Comparison of ENCODE assay signal across 15 cellular contexts in genomic region chr3:16433701-16434151, GRCh38.
DNase-seq lines count a peak whose midpoint lies in the region; ATAC-seq lines count a peak whose summit lies in the region.
"Had no signal": no experiment of that assay in that cellular context is flagged by ENCODE, and none has a peak within 500 bp of the region (broad histone marks: within the 10 kb centered on the region; RNA-seq: fewer than 3 reads in every experiment).

No MANE protein-coding gene starts in this region.

- H3K36me3 Mint-ChIP-seq in activated naive CD8-positive, alpha-beta T cell treated with anti-CD3 and anti-CD28 coated beads, Interleukin-2, amount 50 U/mL, for 24 hours (ENCODE audit: low read depth) = peaks cover 57% of the 10 kb centered on the region
- peaks cover 49% of the 10 kb centered on the region for H3K36me3 Mint-ChIP-seq in activated naive CD8-positive, alpha-beta T cell treated with anti-CD3 and anti-CD28 coated beads for 36 hours
- H3K36me3 Mint-ChIP-seq in natural killer cell treated with Interleukin-12 subunit alpha and Interleukin-12 subunit beta and Interleukin-15 and Interleukin-18, amount 100 ng/mL, for 72 hours = peaks cover 26% of the 10 kb centered on the region
- H3K36me3 Mint-ChIP-seq: neural progenitor cell had no signal

- no peaks in the 10 kb centered on the region for H3K27me3 Mint-ChIP-seq in activated naive CD8-positive, alpha-beta T cell treated with anti-CD3 and anti-CD28 coated beads, Interleukin-2, amount 50 U/mL, for 24 hours
- no peaks in the 10 kb centered on the region for H3K27me3 Mint-ChIP-seq in activated naive CD8-positive, alpha-beta T cell treated with anti-CD3 and anti-CD28 coated beads for 36 hours
- no peaks in the 10 kb centered on the region for H3K27me3 Mint-ChIP-seq in natural killer cell treated with Interleukin-12 subunit alpha and Interleukin-12 subunit beta and Interleukin-15 and Interleukin-18, amount 100 ng/mL, for 72 hours

- no peaks in the 10 kb centered on the region for H3K9me3 ChIP-seq in thymus (ENCODE audit: control insufficient read depth)

- DNase-seq in activated naive CD8-positive, alpha-beta T cell treated with anti-CD3 and anti-CD28 coated beads, Interleukin-2, amount 50 U/mL, for 24 hours = no peak
- no peak for DNase-seq in activated naive CD8-positive, alpha-beta T cell treated with anti-CD3 and anti-CD28 coated beads for 36 hours
- DNase-seq in globus pallidus (ENCODE audit: low spot score) = no peak
- DNase-seq in natural killer cell treated with Interleukin-12 subunit alpha and Interleukin-12 subunit beta and Interleukin-15 and Interleukin-18, amount 100 ng/mL, for 72 hours (ENCODE audit: low spot score) = no peak
- DNase-seq in NCI-H1105 treated with DMSO at 0.1 percent for 48 hours (lab: John Stamatoyannopoulos, UW) = no peak
- DNase-seq: activated naive CD4-positive, alpha-beta T cell; effector CD8-positive, alpha-beta T cell; KBM-7; NCI-H524 treated with DMSO at 0.1 percent for 48 hours; trophoblast cell had no signal

- H3K4me1 ChIP-seq in thymus (ENCODE audit: control insufficient read depth, insufficient read depth, low read length) = peaks cover 10% of the 10 kb centered on the region
- H3K4me1 ChIP-seq: neural progenitor cell had no signal

- peak overlapping the region; percentile 42 for H3K27ac ChIP-seq in thymus (ENCODE audit: low read depth)
- H3K27ac ChIP-seq: 22Rv1, neural progenitor cell had no signal

- no peak overlapping the region for H3K27ac Mint-ChIP-seq in activated naive CD8-positive, alpha-beta T cell treated with anti-CD3 and anti-CD28 coated beads, Interleukin-2, amount 50 U/mL, for 24 hours
- no peak overlapping the region for H3K27ac Mint-ChIP-seq in activated naive CD8-positive, alpha-beta T cell treated with anti-CD3 and anti-CD28 coated beads for 36 hours
- peak overlapping the region in 1 of 2 donors; percentile 48 for H3K27ac Mint-ChIP-seq in natural killer cell treated with Interleukin-12 subunit alpha and Interleukin-12 subunit beta and Interleukin-15 and Interleukin-18, amount 100 ng/mL, for 72 hours
- H3K27ac Mint-ChIP-seq: neural progenitor cell had no signal

- peak; percentile 24 for ATAC-seq in activated naive CD8-positive, alpha-beta T cell treated with anti-CD3 and anti-CD28 coated beads, Interleukin-2, amount 50 U/mL, for 24 hours
- peak; percentile 66 for ATAC-seq in HG02571 (IDR thresholded peaks at IDR 0.05; ENCODE audit: unreplicated experiment)
- peak; percentile 64 for ATAC-seq in HG03439 (IDR thresholded peaks at IDR 0.05; ENCODE audit: unreplicated experiment)
- ATAC-seq in natural killer cell treated with Interleukin-12 subunit alpha and Interleukin-12 subunit beta and Interleukin-15 and Interleukin-18, amount 100 ng/mL, for 72 hours = no peak

- H3K9me3 Mint-ChIP-seq in activated naive CD8-positive, alpha-beta T cell treated with anti-CD3 and anti-CD28 coated beads, Interleukin-2, amount 50 U/mL, for 24 hours = no peaks in the 10 kb centered on the region
- H3K9me3 Mint-ChIP-seq in activated naive CD8-positive, alpha-beta T cell treated with anti-CD3 and anti-CD28 coated beads for 36 hours = no peaks in the 10 kb centered on the region
- no peaks in the 10 kb centered on the region for H3K9me3 Mint-ChIP-seq in natural killer cell treated with Interleukin-12 subunit alpha and Interleukin-12 subunit beta and Interleukin-15 and Interleukin-18, amount 100 ng/mL, for 72 hours
- H3K9me3 Mint-ChIP-seq: neural progenitor cell had no signal

- H3K4me3 Mint-ChIP-seq in activated naive CD8-positive, alpha-beta T cell treated with anti-CD3 and anti-CD28 coated beads, Interleukin-2, amount 50 U/mL, for 24 hours = no peak overlapping the region
- no peak overlapping the region for H3K4me3 Mint-ChIP-seq in activated naive CD8-positive, alpha-beta T cell treated with anti-CD3 and anti-CD28 coated beads for 36 hours
- H3K4me3 Mint-ChIP-seq in natural killer cell treated with Interleukin-12 subunit alpha and Interleukin-12 subunit beta and Interleukin-15 and Interleukin-18, amount 100 ng/mL, for 72 hours = no peak overlapping the region
- H3K4me3 Mint-ChIP-seq: neural progenitor cell had no signal

- H3K4me1 Mint-ChIP-seq in activated naive CD8-positive, alpha-beta T cell treated with anti-CD3 and anti-CD28 coated beads, Interleukin-2, amount 50 U/mL, for 24 hours = peaks cover 35% of the 10 kb centered on the region
- H3K4me1 Mint-ChIP-seq in activated naive CD8-positive, alpha-beta T cell treated with anti-CD3 and anti-CD28 coated beads for 36 hours = peaks cover 18% of the 10 kb centered on the region
- H3K4me1 Mint-ChIP-seq in natural killer cell treated with Interleukin-12 subunit alpha and Interleukin-12 subunit beta and Interleukin-15 and Interleukin-18, amount 100 ng/mL, for 72 hours (ENCODE audit: low read depth in 2 of 2) = peaks cover 25 to 31% of the 10 kb centered on the region in 2 donors
- H3K4me1 Mint-ChIP-seq: neural progenitor cell had no signal

- WGBS in thymus = 96% methylated on average over 13 of the region's 13 CpGs

- no peak overlapping the region for H3K4me3 ChIP-seq in thymus (ENCODE audit: low read length)
- H3K4me3 ChIP-seq: neural progenitor cell had no signal

- H3K36me3 ChIP-seq in thymus (ENCODE audit: control insufficient read depth, insufficient read depth) = peaks cover 36% of the 10 kb centered on the region
- H3K36me3 ChIP-seq: neural progenitor cell had no signal

- no peaks in the 10 kb centered on the region for H3K27me3 ChIP-seq in thymus (ENCODE audit: control insufficient read depth, insufficient read depth)
- H3K27me3 ChIP-seq: neural progenitor cell had no signal

Comparison
In these comparisons a context has a peak if more than half of its experiments do, and no peak if none do; other contexts are left out.
1. ATAC-seq: peak in activated naive CD8-positive, alpha-beta T cell treated with anti-CD3 and anti-CD28 coated beads, Interleukin-2, amount 50 U/mL, for 24 hours (single experiment), HG02571 (single experiment) and HG03439 (single experiment); none in natural killer cell treated with Interleukin-12 subunit alpha and Interleukin-12 subunit beta and Interleukin-15 and Interleukin-18, amount 100 ng/mL, for 72 hours (0 of 2).